In the genomic region with DNA sequence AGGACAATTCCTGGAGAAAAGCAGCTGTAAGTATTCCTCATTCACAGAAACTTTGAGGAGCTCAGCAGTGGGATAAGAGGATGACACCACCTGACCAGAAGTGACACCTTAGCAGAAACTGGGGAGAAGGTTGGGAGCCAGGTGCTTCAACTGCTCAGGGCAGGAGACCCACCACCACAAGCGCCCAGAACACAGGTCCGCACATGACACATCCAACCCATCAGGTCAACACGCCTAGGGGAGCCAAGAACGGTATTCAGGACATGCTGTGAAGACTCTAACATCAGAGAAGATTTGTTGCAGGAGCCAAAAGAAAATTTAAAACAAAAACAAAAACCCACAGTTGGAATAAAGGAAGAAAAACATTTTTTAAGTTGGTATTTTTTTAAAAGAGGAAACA, we compare ENCODE assay signal across 18 cellular contexts. TPM values are rescaled to one million over a fixed set of nuclear protein-coding genes. Genes with fewer than 3 reads are reported as not detected.
A peak's percentile ranks its signal among the peaks of the same experiment; 100 is the strongest.
DNase-seq lines count a peak whose midpoint lies in the region; ATAC-seq, FAIRE-seq and TF ChIP-seq lines count a peak whose summit lies in the region.
"Had no signal": no experiment of that assay in that cellular context is flagged by ENCODE, and none has a peak within 500 bp of the region (broad histone marks: within the 10 kb centered on the region; RNA-seq: fewer than 3 reads in every experiment).

No MANE protein-coding gene starts in this region.

- H3K4me2 ChIP-seq in endothelial cell of umbilical vein (ENCODE audit: insufficient read depth, low read length): peak overlapping the region; percentile 52

- H3K9me3 ChIP-seq in endothelial cell of umbilical vein (replicated peaks; ENCODE audit: control insufficient read depth, insufficient read depth, low read length) (no peaks in the 10 kb centered on the region), transverse colon (no peaks in the 10 kb centered on the region), BE2C (no peaks in the 10 kb centered on the region)
- H3K9me3 ChIP-seq in naive thymus-derived CD4-positive, alpha-beta T cell (ENCODE audit: control insufficient read depth in 2 of 3, low read length in 3 of 3): no peaks in the 10 kb centered on the region

- no peak for TF ChIP-seq EP300 in transverse colon (IDR thresholded peaks at IDR 0.05; ENCODE audit: low read depth)

- CTCF ChIA-PET in activated CD4-positive, alpha-beta T cell treated with anti-CD3 and anti-CD28 coated beads for 36 hours (lab: Charles Lee): interaction anchor here (0.9 to 1.2 kb wide), 3 partner anchors 12 to 230 kb away, joined by 3 to 5 read pairs (median 3); no protein-coding TSS in a partner anchor
- CTCF ChIA-PET in activated CD4-positive, alpha-beta T cell treated with anti-CD3 and anti-CD28 coated beads, Interleukin-2, amount 10 ng/mL, durations not matched to agents 7 days and 5 days (lab: Charles Lee): interaction anchor here (0.8 kb wide), 1 partner anchor 45 kb away, joined by 3 read pairs; no protein-coding TSS in a partner anchor
- CTCF ChIA-PET in endothelial cell of umbilical vein (lab: Charles Lee): interaction anchor here (1.0 to 2.9 kb wide), 10 partner anchors 9 to 202 kb away, joined by 3 to 28 read pairs (median 5); no protein-coding TSS in a partner anchor
- CTCF ChIA-PET in naive thymus-derived CD4-positive, alpha-beta T cell (lab: Charles Lee): interaction anchor here (1.0 to 2.0 kb wide), 2 partner anchors 146 to 150 kb away, joined by 3 to 5 read pairs; no protein-coding TSS in a partner anchor

- no peak for TF ChIP-seq CTCF in endothelial cell of umbilical vein (IDR thresholded peaks at IDR 0.05; ENCODE audit: extremely low read depth in 1 of 2, insufficient read depth in 1 of 2, low read depth in 1 of 2, low read length in 2 of 2)
- no peak for TF ChIP-seq CTCF in osteocyte (IDR thresholded peaks at IDR 0.05)
- TF ChIP-seq CTCF in transverse colon (IDR thresholded peaks at IDR 0.05): no peak
- no peak for TF ChIP-seq CTCF in BE2C (IDR thresholded peaks at IDR 0.05; ENCODE audit: low read depth, low read length)

- WGBS in transverse colon (ENCODE audit: low coverage in 1 of 2), 2 donors: 92% methylated on average over 4 of the region's 4 CpGs; no CpG with 5 or more reads in 1 of the 2 donors

- H3K4me3 ChIP-seq in endothelial cell of umbilical vein (replicated peaks in 1 of 3; ENCODE audit: insufficient read depth in 1 of 3, low read depth in 1 of 3, low read length in 3 of 3) (no peak overlapping the region), transverse colon (no peak overlapping the region), BE2C (ENCODE audit: low read depth, low read length) (no peak overlapping the region)
- no peak overlapping the region for H3K4me3 ChIP-seq in naive thymus-derived CD4-positive, alpha-beta T cell (ENCODE audit: low read length)

- H3K4me3 Mint-ChIP-seq in activated CD4-positive, alpha-beta T cell treated with anti-CD3 and anti-CD28 coated beads for 36 hours: no peak overlapping the region
- H3K4me3 Mint-ChIP-seq in activated CD4-positive, alpha-beta T cell treated with anti-CD3 and anti-CD28 coated beads, Interleukin-2, amount 10 ng/mL, durations not matched to agents 7 days and 5 days: no peak overlapping the region
- H3K4me3 Mint-ChIP-seq in osteocyte (ENCODE audit: unreplicated experiment): peak overlapping the region; percentile 33
- H3K4me3 Mint-ChIP-seq in naive thymus-derived CD4-positive, alpha-beta T cell: no peak overlapping the region
- H3K4me3 Mint-ChIP-seq: activated naive CD8-positive, alpha-beta T cell treated with anti-CD3 and anti-CD28 coated beads, Interleukin-2, amount 10 ng/mL, durations not matched to agents 7 days and 5 days; H9; stimulated activated naive CD8-positive, alpha-beta T cell treated with anti-CD3 and anti-CD28 coated beads, Interleukin-15, Interleukin-2, amounts not matched to agents 100 ng/mL and 50 ng/mL, for 24 hours; WTC11 had no signal

- peak overlapping the region; percentile 33 for H3K27ac Mint-ChIP-seq in activated CD4-positive, alpha-beta T cell treated with anti-CD3 and anti-CD28 coated beads for 36 hours
- H3K27ac Mint-ChIP-seq in activated CD4-positive, alpha-beta T cell treated with anti-CD3 and anti-CD28 coated beads, Interleukin-2, amount 10 ng/mL, durations not matched to agents 7 days and 5 days: no peak overlapping the region
- peak overlapping the region; percentile 89 for H3K27ac Mint-ChIP-seq in osteocyte (ENCODE audit: unreplicated experiment)
- H3K27ac Mint-ChIP-seq in naive thymus-derived CD4-positive, alpha-beta T cell: peak overlapping the region in 1 of 9 donors; percentile 29
- H3K27ac Mint-ChIP-seq: activated naive CD8-positive, alpha-beta T cell treated with anti-CD3 and anti-CD28 coated beads, Interleukin-2, amount 10 ng/mL, durations not matched to agents 7 days and 5 days; stimulated activated naive CD8-positive, alpha-beta T cell treated with anti-CD3 and anti-CD28 coated beads, Interleukin-15, Interleukin-2, amounts not matched to agents 100 ng/mL and 50 ng/mL, for 24 hours had no signal

- TSS peak; percentile 76 for BruUV-seq in endothelial cell of umbilical vein (replicated peaks; lab: Mats Ljungman, UMichigan)

- H3K36me3 Mint-ChIP-seq in activated CD4-positive, alpha-beta T cell treated with anti-CD3 and anti-CD28 coated beads for 36 hours (ENCODE audit: low read depth): peaks cover 9% of the 10 kb centered on the region
- H3K36me3 Mint-ChIP-seq in activated CD4-positive, alpha-beta T cell treated with anti-CD3 and anti-CD28 coated beads, Interleukin-2, amount 10 ng/mL, durations not matched to agents 7 days and 5 days (ENCODE audit: low read depth): peaks cover 11% of the 10 kb centered on the region
- no peaks in the 10 kb centered on the region for H3K36me3 Mint-ChIP-seq in osteocyte (ENCODE audit: unreplicated experiment)
- peaks cover 3 to 32% (median 10%) of the 10 kb centered on the region in 5 donors for H3K36me3 Mint-ChIP-seq in naive thymus-derived CD4-positive, alpha-beta T cell

- H3K79me2 ChIP-seq in endothelial cell of umbilical vein (ENCODE audit: control insufficient read depth, insufficient read depth, low read length): peaks cover 3% of the 10 kb centered on the region

- FAIRE-seq in endothelial cell of umbilical vein (lab: Jason Lieb, UNC): no peak

- dilution Hi-C loops in endothelial cell of umbilical vein (cut with MboI; ENCODE audit: extremely low pct_ligation_motif_present, low sequenced_read_pairs): no loop called here

- no peaks in the 10 kb centered on the region for H3K9me3 Mint-ChIP-seq in activated CD4-positive, alpha-beta T cell treated with anti-CD3 and anti-CD28 coated beads for 36 hours (ENCODE audit: low read depth)
- H3K9me3 Mint-ChIP-seq in activated CD4-positive, alpha-beta T cell treated with anti-CD3 and anti-CD28 coated beads, Interleukin-2, amount 10 ng/mL, durations not matched to agents 7 days and 5 days: peaks cover 4% of the 10 kb centered on the region
- peaks cover 4% of the 10 kb centered on the region for H3K9me3 Mint-ChIP-seq in osteocyte (ENCODE audit: unreplicated experiment)
- H3K9me3 Mint-ChIP-seq in naive thymus-derived CD4-positive, alpha-beta T cell: no peaks in the 10 kb centered on the region
- H3K9me3 Mint-ChIP-seq: H9; stimulated activated naive CD8-positive, alpha-beta T cell treated with anti-CD3 and anti-CD28 coated beads, Interleukin-15, Interleukin-2, amounts not matched to agents 100 ng/mL and 50 ng/mL, for 24 hours; WTC11 had no signal

- no peak for TF ChIP-seq POLR2A in endothelial cell of umbilical vein (IDR thresholded peaks at IDR 0.05; ENCODE audit: low read depth, low read length)
- TF ChIP-seq POLR2A in transverse colon (IDR thresholded peaks at IDR 0.05): no peak

- intact Hi-C loops in activated CD4-positive, alpha-beta T cell treated with anti-CD3 and anti-CD28 coated beads for 36 hours (cut with DNase I, micrococcal nuclease): loop anchor here in 1 of 2 experiments (10.0 kb wide), 1 partner anchor 346 kb away; no protein-coding TSS in a partner anchor
- intact Hi-C loops in endothelial cell of umbilical vein (cut with micrococcal nuclease): loop anchor here (2.0 kb wide), 1 partner anchor 136 kb away; no protein-coding TSS in a partner anchor
- intact Hi-C loops in transverse colon (cut with DNase I; ENCODE audit: low total_unique reads): no loop called here
- intact Hi-C loops in naive thymus-derived CD4-positive, alpha-beta T cell (cut with micrococcal nuclease): no loop called here

- H3K27ac ChIP-seq in endothelial cell of umbilical vein (ENCODE audit: insufficient read depth, low read depth, low read length) (peak overlapping the region; percentile 71), transverse colon (peak overlapping the region; percentile 7 to 63 (median 36))
- H3K27ac ChIP-seq in naive thymus-derived CD4-positive, alpha-beta T cell (ENCODE audit: low read depth, low read length): no peak overlapping the region

- peaks cover 12% of the 10 kb centered on the region for H3K4me1 ChIP-seq in endothelial cell of umbilical vein (ENCODE audit: control insufficient read depth, extremely low read depth, insufficient read depth, low read length)
- peaks cover 0 to 25% (median 7%) of the 10 kb centered on the region in 4 donors for H3K4me1 ChIP-seq in transverse colon
- H3K4me1 ChIP-seq in BE2C: no peaks in the 10 kb centered on the region
- H3K4me1 ChIP-seq in naive thymus-derived CD4-positive, alpha-beta T cell (ENCODE audit: control insufficient read depth in 2 of 2, insufficient read depth in 2 of 2, low read length in 2 of 2): no peaks in the 10 kb centered on the region

- no peaks in the 10 kb centered on the region for H3K36me3 ChIP-seq in endothelial cell of umbilical vein (ENCODE audit: control insufficient read depth in 2 of 2, extremely low read depth in 1 of 2, insufficient read depth in 2 of 2, low read length in 2 of 2)
- H3K36me3 ChIP-seq in transverse colon: no peaks in the 10 kb centered on the region
- peaks cover 4% of the 10 kb centered on the region; the same call in 1 of the 2 replicates for H3K36me3 ChIP-seq in BE2C
- H3K36me3 ChIP-seq in naive thymus-derived CD4-positive, alpha-beta T cell (ENCODE audit: control insufficient read depth in 2 of 3, insufficient read depth in 3 of 3, low read length in 3 of 3): peaks cover 0 to 10% (median 0%) of the 10 kb centered on the region in 3 experiments

- peak overlapping the region; percentile 58 for H3K9ac ChIP-seq in endothelial cell of umbilical vein (replicated peaks; ENCODE audit: extremely low read depth, insufficient read depth, low read length)

- no peak for ATAC-seq in activated CD4-positive, alpha-beta T cell treated with anti-CD3 and anti-CD28 coated beads for 36 hours
- ATAC-seq in GM18520 (IDR thresholded peaks at IDR 0.05; ENCODE audit: unreplicated experiment): no peak
- no peak for ATAC-seq in naive thymus-derived CD4-positive, alpha-beta T cell
- ATAC-seq: WTC11 had no signal

- DNase-seq in activated CD4-positive, alpha-beta T cell treated with anti-CD3 and anti-CD28 coated beads for 36 hours: no peak
- DNase-seq in activated CD4-positive, alpha-beta T cell treated with anti-CD3 and anti-CD28 coated beads, Interleukin-2, amount 10 ng/mL, durations not matched to agents 7 days and 5 days: no peak
- no peak for DNase-seq in endothelial cell of umbilical vein (ENCODE audit: low read depth, low spot score)
- DNase-seq in osteocyte (ENCODE audit: extremely low spot score, unreplicated experiment): no peak
- no peak for DNase-seq in transverse colon
- no peak for DNase-seq in BE2C
- no peak for DNase-seq in naive thymus-derived CD4-positive, alpha-beta T cell
- DNase-seq: 8988T; activated naive CD8-positive, alpha-beta T cell treated with anti-CD3 and anti-CD28 coated beads, Interleukin-2, amount 10 ng/mL, durations not matched to agents 7 days and 5 days; COR-L47; GDM1; H9; MM.1S; NCI-H2171; NK-92 treated with Interleukin-12 subunit alpha and Interleukin-12 subunit beta, amount 100 ng/mL, for 24 hours had no signal

- H2AFZ ChIP-seq in endothelial cell of umbilical vein (ENCODE audit: low read depth, low read length): peak overlapping the region; percentile 63

- H3K27me3 ChIP-seq in endothelial cell of umbilical vein (ENCODE audit: control insufficient read depth in 2 of 2, insufficient read depth in 2 of 2, low read length in 2 of 2): no peaks in the 10 kb centered on the region
- no peaks in the 10 kb centered on the region for H3K27me3 ChIP-seq in transverse colon
- no peaks in the 10 kb centered on the region for H3K27me3 ChIP-seq in BE2C
- H3K27me3 ChIP-seq in naive thymus-derived CD4-positive, alpha-beta T cell (ENCODE audit: control insufficient read depth in 2 of 2, insufficient read depth in 2 of 2, low read length in 2 of 2): no peaks in the 10 kb centered on the region

- POLR2A ChIA-PET in activated CD4-positive, alpha-beta T cell treated with anti-CD3 and anti-CD28 coated beads for 36 hours (lab: Charles Lee): no interaction called here
- POLR2A ChIA-PET in activated CD4-positive, alpha-beta T cell treated with anti-CD3 and anti-CD28 coated beads, Interleukin-2, amount 10 ng/mL, durations not matched to agents 7 days and 5 days (lab: Charles Lee): no interaction called here
- POLR2A ChIA-PET in endothelial cell of umbilical vein (lab: Charles Lee): interaction anchor here (0.6 to 1.1 kb wide), 2 partner anchors 35 to 138 kb away, joined by 3 to 7 read pairs; no protein-coding TSS in a partner anchor
- POLR2A ChIA-PET in naive thymus-derived CD4-positive, alpha-beta T cell (lab: Charles Lee): interaction anchor here (0.6 kb wide), 1 partner anchor 254 kb away, joined by 3 read pairs; no protein-coding TSS in a partner anchor

- no peaks in the 10 kb centered on the region for H4K20me1 ChIP-seq in endothelial cell of umbilical vein (replicated peaks; ENCODE audit: control insufficient read depth, extremely low read depth, insufficient read depth, low read length)

- H3K9me1 ChIP-seq in endothelial cell of umbilical vein (replicated peaks; ENCODE audit: control insufficient read depth, extremely low read depth, insufficient read depth, low read length): no peaks in the 10 kb centered on the region

- in situ Hi-C loops in transverse colon (cut with MboI; ENCODE audit: low pct_ligation_motif_present in 1 of 4, low pct_unique_long_range_greater_than_20kb in 1 of 4, low sequenced_read_pairs in 3 of 4): loop anchor here in 1 of 4 donors (25.0 kb wide), 1 partner anchor 339 kb away; no protein-coding TSS in a partner anchor

- peaks cover 36% of the 10 kb centered on the region for H3K4me1 Mint-ChIP-seq in activated CD4-positive, alpha-beta T cell treated with anti-CD3 and anti-CD28 coated beads for 36 hours
- peaks cover 23% of the 10 kb centered on the region for H3K4me1 Mint-ChIP-seq in activated CD4-positive, alpha-beta T cell treated with anti-CD3 and anti-CD28 coated beads, Interleukin-2, amount 10 ng/mL, durations not matched to agents 7 days and 5 days
- H3K4me1 Mint-ChIP-seq in osteocyte (ENCODE audit: unreplicated experiment): peaks cover 29% of the 10 kb centered on the region
- H3K4me1 Mint-ChIP-seq in naive thymus-derived CD4-positive, alpha-beta T cell: peaks cover 16 to 34% (median 21%) of the 10 kb centered on the region in 7 donors

- no peaks in the 10 kb centered on the region for H3K27me3 Mint-ChIP-seq in activated CD4-positive, alpha-beta T cell treated with anti-CD3 and anti-CD28 coated beads for 36 hours
- H3K27me3 Mint-ChIP-seq in activated CD4-positive, alpha-beta T cell treated with anti-CD3 and anti-CD28 coated beads, Interleukin-2, amount 10 ng/mL, durations not matched to agents 7 days and 5 days: no peaks in the 10 kb centered on the region
- no peaks in the 10 kb centered on the region for H3K27me3 Mint-ChIP-seq in osteocyte (ENCODE audit: unreplicated experiment)
- H3K27me3 Mint-ChIP-seq in naive thymus-derived CD4-positive, alpha-beta T cell: no peaks in the 10 kb centered on the region
- H3K27me3 Mint-ChIP-seq: activated naive CD8-positive, alpha-beta T cell treated with anti-CD3 and anti-CD28 coated beads, Interleukin-2, amount 10 ng/mL, durations not matched to agents 7 days and 5 days; stimulated activated naive CD8-positive, alpha-beta T cell treated with anti-CD3 and anti-CD28 coated beads, Interleukin-15, Interleukin-2, amounts not matched to agents 100 ng/mL and 50 ng/mL, for 24 hours had no signal

RNA-seq across cellular contexts. Expression of a gene that starts 50.5 kb away (rescaled TPM):
- 10 to 100 TPM; 16.7 to 17.6 TPM for total RNA-seq in activated CD4-positive, alpha-beta T cell treated with anti-CD3 and anti-CD28 coated beads for 36 hours
- 10 to 100 TPM; 18.1 to 20.6 TPM for total RNA-seq in activated CD4-positive, alpha-beta T cell treated with anti-CD3 and anti-CD28 coated beads, Interleukin-2, amount 10 ng/mL, durations not matched to agents 7 days and 5 days
- 23.3 and 24.4 TPM in 2 replicates for total RNA-seq in endothelial cell of umbilical vein
- polyA plus RNA-seq in endothelial cell of umbilical vein: 21.6 and 24.5 TPM in 2 replicates
- 12.8 and 13.4 TPM in 2 replicates for polyA plus RNA-seq in endothelial cell of umbilical vein (2011; cell fraction: cytosol; rRNA removed)
- polyA plus RNA-seq in endothelial cell of umbilical vein (2011; cell fraction: nucleus; rRNA removed): 39.2 and 40.8 TPM in 2 replicates
- 15.1 and 17.8 TPM in 2 replicates for polyA plus RNA-seq in endothelial cell of umbilical vein (2012)
- polyA minus RNA-seq in endothelial cell of umbilical vein: 49.1 and 57.1 TPM in 2 replicates
- polyA minus RNA-seq in endothelial cell of umbilical vein (2011; cell fraction: cytosol; rRNA and poly(A)+ RNA removed): 5.7 TPM
- polyA minus RNA-seq in endothelial cell of umbilical vein (2011; cell fraction: nucleus; rRNA and poly(A)+ RNA removed): 32.7 and 41.9 TPM in 2 replicates
- total RNA-seq in osteocyte: 22.2 and 23.1 TPM in 2 replicates
- 10 to 100 TPM in 1 of 4 donors, 1 to 10 TPM in 3; 5.0 to 11.6 (median 7.9) TPM for total RNA-seq in transverse colon
- 13.5 TPM for polyA plus RNA-seq in BE2C (2012; ENCODE audit: insufficient read depth, insufficient read length, low read depth)
- total RNA-seq in naive thymus-derived CD4-positive, alpha-beta T cell: 10 to 100 TPM; 19.2 to 32.4 (median 29.6) TPM
- polyA plus RNA-seq in naive thymus-derived CD4-positive, alpha-beta T cell: 1 to 10 TPM; 7.6 to 8.1 TPM

Comparison
In these comparisons a context has a peak if more than half of its experiments do, and no peak if none do; other contexts are left out.
1. POLR2A ChIA-PET loops: an anchor here in endothelial cell of umbilical vein (0.6 to 1.1 kb wide) and naive thymus-derived CD4-positive, alpha-beta T cell (0.6 kb wide); none called in activated CD4-positive, alpha-beta T cell treated with anti-CD3 and anti-CD28 coated beads for 36 hours and activated CD4-positive, alpha-beta T cell treated with anti-CD3 and anti-CD28 coated beads, Interleukin-2, amount 10 ng/mL, durations not matched to agents 7 days and 5 days.